ENCODE assay signal across 8 cellular contexts in the genomic region with DNA sequence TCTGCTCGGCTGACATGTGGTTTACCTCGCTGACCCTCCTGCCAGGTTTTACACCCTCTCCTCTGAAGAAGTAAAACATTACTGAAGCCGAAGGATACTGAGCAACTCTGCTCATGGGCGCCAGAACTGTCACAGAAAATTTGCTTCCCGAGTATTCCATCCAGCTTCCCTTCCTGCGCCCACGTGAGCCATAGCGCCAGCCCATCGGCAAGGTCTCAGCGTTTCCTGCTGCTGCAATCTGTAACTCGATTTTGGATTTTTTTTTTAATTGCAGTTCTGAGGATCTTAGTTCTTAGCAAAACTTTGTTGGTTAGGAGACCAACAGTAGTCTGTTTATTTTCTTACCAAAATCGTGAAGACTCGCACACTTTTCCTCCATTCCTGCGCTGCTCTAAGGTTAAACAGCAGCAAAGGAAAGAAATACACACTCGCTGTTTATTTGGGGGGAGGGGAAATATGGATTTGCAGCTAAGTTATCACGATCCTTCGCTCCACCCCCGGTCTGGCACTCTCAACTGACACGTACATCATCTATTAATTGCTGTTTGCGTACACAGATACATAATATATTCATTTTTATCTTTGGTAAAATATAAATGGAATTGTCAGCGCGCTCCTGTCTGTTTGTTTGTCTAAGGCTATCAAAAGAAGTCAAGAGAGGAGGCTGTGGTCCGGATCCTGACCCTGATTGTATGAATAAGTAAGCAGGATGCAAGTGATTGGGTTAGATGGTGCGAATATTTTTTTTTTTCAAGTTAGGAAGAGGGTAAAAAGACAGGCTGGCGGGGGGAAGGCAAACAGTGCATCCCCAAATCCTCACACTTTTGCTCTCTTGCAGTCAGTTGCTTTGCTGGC. TPM values are rescaled to one million over a fixed set of nuclear protein-coding genes. Genes with fewer than 3 reads are reported as not detected.
DNase-seq lines count a peak whose midpoint lies in the region; ATAC-seq and TF ChIP-seq lines count a peak whose summit lies in the region.

A gene (plus strand): TSS at position 795 of the 855 bp plus-strand sequence. CDS start 668 bp downstream, outside the sequence.

- no peak within 1 kb of the TSS for H3K27ac Mint-ChIP-seq in H9

- no peak within 1 kb of the TSS for H2BK15ac ChIP-seq in H9 (ENCODE audit: low read depth, low read length)

- intact Hi-C loops in heart left ventricle (cut with DNase I), result loop anchor here in 3 of 10 donors (5.0 to 10.0 kb wide), 4 partner anchors 35 to 328 kb away; no protein-coding TSS in a partner anchor
- intact Hi-C loops in prostate gland (cut with DNase I), result no loop called here

- TF ChIP-seq CTCF in H9 (conservative IDR thresholded peaks at IDR 0.05) (no peak), Peyer's patch (IDR thresholded peaks at IDR 0.05) (no peak), heart left ventricle (IDR thresholded peaks at IDR 0.05) (no peak), prostate gland (IDR thresholded peaks at IDR 0.05) (no peak)

- H3K27me3 Mint-ChIP-seq in H9 (ENCODE audit: low read depth), result peaks cover 78% of the 10 kb centered on the region

- no peak within 1 kb of the TSS for H2AK5ac ChIP-seq in H9 (ENCODE audit: insufficient read length, low read length)

- H2BK12ac ChIP-seq in H9 (ENCODE audit: insufficient read length, low read depth, low read length), result no peak within 1 kb of the TSS

- H3K4me1 Mint-ChIP-seq in H9, result peaks cover 24 to 28% of the 10 kb centered on the region in 2 experiments

- H4K5ac ChIP-seq in H9 (ENCODE audit: insufficient read length, low read depth, low read length), result no peak within 1 kb of the TSS

- H3K9me2 ChIP-seq in Karpas-422 (replicated peaks; ENCODE audit: insufficient read depth, low read length), result no peaks in the 10 kb centered on the region

- no peaks in the 10 kb centered on the region for H3K79me1 ChIP-seq in H9 (ENCODE audit: insufficient read depth, low read depth, low read length, poor library complexity, severe bottlenecking)

- no peaks in the 10 kb centered on the region for H3K36me3 Mint-ChIP-seq in H9 (ENCODE audit: insufficient read depth in 1 of 3, low read depth in 3 of 3)

- no peak within 1 kb of the TSS for H3K23ac ChIP-seq in H9 (ENCODE audit: insufficient read length, low read depth, low read length)

- WGBS in H9 (ENCODE audit: extremely low coverage, insufficient read length, low lambda C conversion rate), result no CpG with 5 or more reads among the region's 25 CpGs
- 3 to 7% (median 5%) methylated on average over 25 of the region's 25 CpGs for WGBS in heart left ventricle, 4 donors
- 2% methylated on average over 25 of the region's 25 CpGs for WGBS in prostate gland

- H3K9ac ChIP-seq in H9 (ENCODE audit: extremely low read depth, insufficient read length, low read length) (no peak within 1 kb of the TSS), Karpas-422 (ENCODE audit: low read length) (no peak within 1 kb of the TSS)

- no peak within 1 kb of the TSS for H4K8ac ChIP-seq in H9 (replicated peaks; ENCODE audit: insufficient read length, low read depth, low read length)

- H3K27me3 ChIP-seq in H9 (ENCODE audit: insufficient read depth, low read length), result peaks cover 27% of the 10 kb centered on the region; the same call in 1 of the 2 replicates
- H3K27me3 ChIP-seq in Peyer's patch, result peaks cover 0 to 8% of the 10 kb centered on the region in 2 donors
- peaks cover 0 to 41% (median 0%) of the 10 kb centered on the region in 9 donors for H3K27me3 ChIP-seq in heart left ventricle
- H3K27me3 ChIP-seq in prostate gland (replicated peaks; ENCODE audit: insufficient read depth), result no peaks in the 10 kb centered on the region
- no peaks in the 10 kb centered on the region for H3K27me3 ChIP-seq in Karpas-422 (ENCODE audit: low read length)

- no peaks in the 10 kb centered on the region for H4K20me1 ChIP-seq in H9 (ENCODE audit: control insufficient read depth, insufficient read depth, insufficient read length)
- no peaks in the 10 kb centered on the region for H4K20me1 ChIP-seq in Karpas-422 (ENCODE audit: insufficient read depth, low read depth, low read length)

- no peak within 1 kb of the TSS for H3K56ac ChIP-seq in H9 (ENCODE audit: insufficient read length, low read depth, low read length)

- ATAC-seq in heart left ventricle (peak in 3 of 4 donors; percentile 37 to 57 (median 51)), GM19351 (IDR thresholded peaks at IDR 0.05; ENCODE audit: unreplicated experiment) (no peak)

- no peak within 1 kb of the TSS for H2BK120ac ChIP-seq in H9 (ENCODE audit: low read depth, low read length, poor library complexity, severe bottlenecking)

- H2AFZ ChIP-seq in H9 (ENCODE audit: low read length) (no peak within 1 kb of the TSS), Karpas-422 (ENCODE audit: low read length) (no peak within 1 kb of the TSS)

- H3K79me2 ChIP-seq in H9 (ENCODE audit: insufficient read depth, low read length), result no peaks in the 10 kb centered on the region
- no peaks in the 10 kb centered on the region for H3K79me2 ChIP-seq in Karpas-422 (ENCODE audit: low read length)

- no peak within 1 kb of the TSS for H3K27ac ChIP-seq in H9 (ENCODE audit: insufficient read length, low read depth, low read length)
- H3K27ac ChIP-seq in Peyer's patch, result peak within 1 kb of the TSS in 3 of 4 donors; percentile 20 to 74 (median 48)
- H3K27ac ChIP-seq in heart left ventricle, result peak within 1 kb of the TSS in 6 of 12 donors; percentile 19 to 55 (median 35)
- H3K27ac ChIP-seq in prostate gland, result peak within 1 kb of the TSS in 1 of 2 donors; percentile 38
- no peak within 1 kb of the TSS for H3K27ac ChIP-seq in Karpas-422 (ENCODE audit: low read length)

- H2BK20ac ChIP-seq in H9 (ENCODE audit: low read depth, low read length, poor library complexity, severe bottlenecking), result no peak within 1 kb of the TSS

- H3K36me3 ChIP-seq in Peyer's patch (no peaks in the 10 kb centered on the region), heart left ventricle (no peaks in the 10 kb centered on the region), prostate gland (no peaks in the 10 kb centered on the region), Karpas-422 (ENCODE audit: insufficient read depth, low read length) (no peaks in the 10 kb centered on the region)

- H3K4me2 ChIP-seq in H9 (ENCODE audit: insufficient read depth, insufficient read length, low read length), result peak within 1 kb of the TSS; percentile 96
- no peak within 1 kb of the TSS for H3K4me2 ChIP-seq in Karpas-422 (ENCODE audit: low read depth, low read length, poor library complexity, severe bottlenecking)

- peaks cover 0 to 4% of the 10 kb centered on the region in 2 experiments; a peak in 1 of 5 replicates for H3K9me3 Mint-ChIP-seq in H9

- no peak within 1 kb of the TSS for H4K91ac ChIP-seq in H9 (ENCODE audit: insufficient read length, low read depth, low read length)

- H3K9me3 ChIP-seq in H9 (ENCODE audit: control insufficient read depth, low read depth, low read length) (no peaks in the 10 kb centered on the region), Peyer's patch (no peaks in the 10 kb centered on the region), heart left ventricle (no peaks in the 10 kb centered on the region), prostate gland (no peaks in the 10 kb centered on the region), Karpas-422 (ENCODE audit: low read length) (no peaks in the 10 kb centered on the region)

- peak within 1 kb of the TSS; percentile 64 to 89 for H3K4me3 Mint-ChIP-seq in H9

- no peak within 1 kb of the TSS for H2BK5ac ChIP-seq in H9 (ENCODE audit: insufficient read length, low read length)

- no peak within 1 kb of the TSS for H3K14ac ChIP-seq in H9 (ENCODE audit: insufficient read depth, low read length)

- H3K23me2 ChIP-seq in H9 (ENCODE audit: insufficient read length, low read depth, low read length, poor library complexity, severe bottlenecking), result peaks cover 23% of the 10 kb centered on the region

- H3K4me1 ChIP-seq in H9 (ENCODE audit: insufficient read depth, low read length), result no peaks in the 10 kb centered on the region
- peaks cover 0 to 22% (median 0%) of the 10 kb centered on the region in 4 donors for H3K4me1 ChIP-seq in Peyer's patch
- H3K4me1 ChIP-seq in heart left ventricle, result peaks cover 0 to 28% (median 2%) of the 10 kb centered on the region in 12 donors
- no peaks in the 10 kb centered on the region for H3K4me1 ChIP-seq in prostate gland (replicated peaks)
- no peaks in the 10 kb centered on the region for H3K4me1 ChIP-seq in Karpas-422 (ENCODE audit: low read length)

- H3K4me3 ChIP-seq in Peyer's patch (peak within 1 kb of the TSS; percentile 20 to 66 (median 47)), heart left ventricle (peak within 1 kb of the TSS; percentile 37 to 73 (median 60)), prostate gland (peak within 1 kb of the TSS; percentile 30 to 38), Karpas-422 (ENCODE audit: low read length) (no peak within 1 kb of the TSS)

- no peak within 1 kb of the TSS for H3K4ac ChIP-seq in H9 (ENCODE audit: low read depth, low read length)

- TF ChIP-seq POLR2A in Peyer's patch (IDR thresholded peaks at IDR 0.05) (no peak), heart left ventricle (IDR thresholded peaks at IDR 0.05) (no peak), prostate gland (IDR thresholded peaks at IDR 0.05) (no peak)

- no peak within 1 kb of the TSS for H3K18ac ChIP-seq in H9 (ENCODE audit: insufficient read length, low read depth, low read length)

- no peak within 1 kb of the TSS for H3T11ph ChIP-seq in H9 (ENCODE audit: low read length)

- DNase-seq in H9 (peak; percentile 34), Peyer's patch (peak in 1 of 3 donors; percentile 51), heart left ventricle (peak in 4 of 5 donors; percentile 19 to 33 (median 28)), prostate gland (ENCODE audit: low spot score) (peak; percentile 5), Karpas-422 (no peak), GM19240 (ENCODE audit: insufficient read length, low spot score) (no peak)
- DNase-seq in activated CD4-positive, alpha-beta T cell treated with anti-CD3 and anti-CD28 coated beads, Interleukin-2, amount 50 U/mL, for 4 hours, result no peak

RNA-seq across cellular contexts. Expression of the gene that starts here (rescaled TPM):
- total RNA-seq in H9 (2021), result not detected in 2 replicates
- 1 to 10 TPM; 1.6 to 7.4 (median 5.5) TPM for total RNA-seq in Peyer's patch
- 1 to 10 TPM in 5 of 9 donors, under 1 TPM in 4; 0.16 to 4.5 (median 1.2) TPM for total RNA-seq in heart left ventricle
- 1 to 10 TPM in 1 of 2 donors, under 1 TPM in 1; 0.08 to 3.4 TPM for polyA plus RNA-seq in heart left ventricle
- total RNA-seq in prostate gland, result 1 to 10 TPM; 1.5 to 4.1 TPM
- not detected in 2 replicates for total RNA-seq in Karpas-422 (2014; rRNA removed; shearing (Covaris generic); ENCODE audit: low replicate concordance)

Comparison
In these comparisons a context has a peak if more than half of its experiments do, and no peak if none do; other contexts are left out.
1. Peak in DNase-seq and H3K4me2 ChIP-seq in H9; RNA of the gene not detected or under 1 TPM.
2. DNase-seq: peak in heart left ventricle (4 of 5) and prostate gland (single experiment); none in Karpas-422 (single experiment), activated CD4-positive, alpha-beta T cell treated with anti-CD3 and anti-CD28 coated beads, Interleukin-2, amount 50 U/mL, for 4 hours (0 of 2) and GM19240 (single experiment).
3. H3K27ac ChIP-seq: peak in Peyer's patch (3 of 4); none in H9 (single experiment) and Karpas-422 (single experiment).